29 cellular contexts compared by ENCODE assay signal in genomic region chr3:156293566-156293965, GRCh38.
"Had no signal": no experiment of that assay in that cellular context is flagged by ENCODE, and none has a peak within 500 bp of the region (broad histone marks: within the 10 kb centered on the region; RNA-seq: fewer than 3 reads in every experiment).

No MANE protein-coding gene starts in this region.

- H3K36me3 Mint-ChIP-seq: activated naive CD4-positive, alpha-beta T cell treated with anti-CD3 and anti-CD28 coated beads, Interleukin-2, amount 50 U/mL, for 24 hours; activated naive CD8-positive, alpha-beta T cell treated with anti-CD3 and anti-CD28 coated beads, Interleukin-2, amount 10 ng/mL, durations not matched to agents 7 days and 5 days had no signal

- FAIRE-seq: K562, TTC549 had no signal

- H3K27ac Mint-ChIP-seq: activated CD4-positive, alpha-beta T cell treated with anti-CD3 and anti-CD28 coated beads, Interleukin-2, amount 10 ng/mL, durations not matched to agents 24 days and 14 days; activated CD8-positive, alpha-beta T cell treated with anti-CD3 and anti-CD28 coated beads for 36 hours; activated naive CD4-positive, alpha-beta T cell treated with anti-CD3 and anti-CD28 coated beads, Interleukin-2, amount 50 U/mL, for 24 hours; activated naive CD8-positive, alpha-beta T cell treated with anti-CD3 and anti-CD28 coated beads, Interleukin-2, amount 10 ng/mL, durations not matched to agents 7 days and 5 days; activated T-cell treated with anti-CD3 and anti-CD28 coated beads, Interleukin-2, amount 50 U/mL, for 72 hours; activated T-helper 17 cell treated with anti-CD3 and anti-CD28 coated beads, Interleukin-2, amount 50 U/mL, for 72 hours had no signal

- H3K27me3 ChIP-seq: ascending aorta had no signal

- H3K27ac ChIP-seq: ascending aorta, breast epithelium, Peyer's patch, SJSA1 had no signal

- H3K4me1 Mint-ChIP-seq: activated CD4-positive, alpha-beta T cell treated with anti-CD3 and anti-CD28 coated beads, Interleukin-2, amount 10 ng/mL, durations not matched to agents 24 days and 14 days; activated naive CD8-positive, alpha-beta T cell treated with anti-CD3 and anti-CD28 coated beads, Interleukin-2, amount 10 ng/mL, durations not matched to agents 7 days and 5 days; activated T-helper 17 cell treated with anti-CD3 and anti-CD28 coated beads, Interleukin-2, amount 50 U/mL, for 72 hours had no signal

- H3K4me3 Mint-ChIP-seq: activated CD4-positive, alpha-beta T cell treated with anti-CD3 and anti-CD28 coated beads, Interleukin-2, amount 10 ng/mL, durations not matched to agents 24 days and 14 days; activated CD8-positive, alpha-beta T cell treated with anti-CD3 and anti-CD28 coated beads for 36 hours; activated naive CD4-positive, alpha-beta T cell treated with anti-CD3 and anti-CD28 coated beads, Interleukin-2, amount 50 U/mL, for 24 hours; activated naive CD8-positive, alpha-beta T cell treated with anti-CD3 and anti-CD28 coated beads, Interleukin-2, amount 10 ng/mL, durations not matched to agents 7 days and 5 days; activated T-cell treated with anti-CD3 and anti-CD28 coated beads, Interleukin-2, amount 50 U/mL, for 72 hours; activated T-helper 17 cell treated with anti-CD3 and anti-CD28 coated beads, Interleukin-2, amount 50 U/mL, for 72 hours had no signal

- H3K4me3 ChIP-seq: ascending aorta, breast epithelium, K562, Peyer's patch, SJSA1 had no signal

- H3K9me3 Mint-ChIP-seq: activated CD4-positive, alpha-beta T cell treated with anti-CD3 and anti-CD28 coated beads, Interleukin-2, amount 10 ng/mL, durations not matched to agents 24 days and 14 days; activated CD8-positive, alpha-beta T cell treated with anti-CD3 and anti-CD28 coated beads for 36 hours; activated naive CD4-positive, alpha-beta T cell treated with anti-CD3 and anti-CD28 coated beads, Interleukin-2, amount 50 U/mL, for 24 hours; activated naive CD8-positive, alpha-beta T cell treated with anti-CD3 and anti-CD28 coated beads, Interleukin-2, amount 10 ng/mL, durations not matched to agents 7 days and 5 days; activated T-cell treated with anti-CD3 and anti-CD28 coated beads, Interleukin-2, amount 50 U/mL, for 72 hours; activated T-helper 17 cell treated with anti-CD3 and anti-CD28 coated beads, Interleukin-2, amount 50 U/mL, for 72 hours had no signal

- H3K36me3 ChIP-seq: ascending aorta, breast epithelium, Peyer's patch, SJSA1 had no signal

- H3K9me3 ChIP-seq: ascending aorta, breast epithelium, Peyer's patch, SJSA1 had no signal

- DNase-seq: activated CD4-positive, alpha-beta T cell treated with anti-CD3 and anti-CD28 coated beads, Interleukin-2, amount 10 ng/mL, durations not matched to agents 24 days and 14 days; activated CD4-positive, alpha-beta T cell treated with anti-CD3 and anti-CD28 coated beads, Interleukin-2, amount 50 U/mL, for 4 hours; activated CD8-positive, alpha-beta T cell treated with anti-CD3 and anti-CD28 coated beads for 36 hours; activated gamma-delta T cell; activated naive CD4-positive, alpha-beta T cell treated with Interleukin-2 at 50 U/mL for 16 hours; activated naive CD8-positive, alpha-beta T cell treated with anti-CD3 and anti-CD28 coated beads, Interleukin-2, amount 10 ng/mL, durations not matched to agents 7 days and 5 days; activated T-cell treated with anti-CD3 and anti-CD28 coated beads, Interleukin-2, amount 50 U/mL, for 1 hour; activated T-cell treated with anti-CD3 and anti-CD28 coated beads, Interleukin-2, amount 50 U/mL, for 72 hours; NCI-H1105; NCI-H1417 treated with DMSO at 0.1 percent for 48 hours; NCI-H1694; NCI-H1930; NCI-H2081 treated with DMSO at 0.1 percent for 48 hours; NCI-H2171; NCI-H510A; NCI-H526; NCI-H748 treated with DMSO at 0.1 percent for 48 hours; NK-92 treated with Interleukin-12 subunit alpha and Interleukin-12 subunit beta, amount 100 ng/mL, for 24 hours; PC-3; Peyer's patch; RPMI8226; SHP77 treated with DMSO at 0.1 percent for 48 hours had no signal

- ATAC-seq: activated CD8-positive, alpha-beta T cell treated with anti-CD3 and anti-CD28 coated beads for 36 hours; activated T-cell treated with anti-CD3 and anti-CD28 coated beads, Interleukin-2, amount 50 U/mL, for 72 hours; activated T-helper 17 cell treated with anti-CD3 and anti-CD28 coated beads, Interleukin-2, amount 50 U/mL, for 72 hours; K562; PC-3 had no signal
